25 cellular contexts compared by ENCODE assay signal in genomic region chr5:176397736-176398420, GRCh38. TPM values are rescaled to one million over a fixed set of nuclear protein-coding genes. Genes with fewer than 3 reads are reported as not detected.
A peak's percentile ranks its signal among the peaks of the same experiment; 100 is the strongest.
DNase-seq lines count a peak whose midpoint lies in the region; ATAC-seq, FAIRE-seq and TF ChIP-seq lines count a peak whose summit lies in the region.
"Had no signal": no experiment of that assay in that cellular context is flagged by ENCODE, and none has a peak within 500 bp of the region (broad histone marks: within the 10 kb centered on the region; RNA-seq: fewer than 3 reads in every experiment).

No MANE protein-coding gene starts in this region.

- peaks cover 2% of the 10 kb centered on the region in 2 experiments; a peak in 1 of 5 replicates for H3K36me3 ChIP-seq in HepG2 (replicated peaks in 1 of 2; ENCODE audit: control insufficient read depth in 1 of 2, insufficient read depth in 2 of 2, low read length in 2 of 2)
- peaks cover 0 to under 1% (median 0%) of the 10 kb centered on the region in 4 donors for H3K36me3 ChIP-seq in right lobe of liver
- H3K36me3 ChIP-seq in endodermal cell (ENCODE audit: control insufficient read depth, insufficient read depth, low read length) = peaks cover 24% of the 10 kb centered on the region
- H3K36me3 ChIP-seq in neural progenitor cell = no peaks in the 10 kb centered on the region

- TF ChIP-seq EP300 in HepG2 (IDR thresholded peaks at IDR 0.05; ENCODE audit: low read depth in 2 of 2, low read length in 2 of 2) (no peak), HepG2 (CRISPR knock-in tag; IDR thresholded peaks at IDR 0.05; ENCODE audit: borderline replicate concordance) (no peak)

- intact Hi-C loops in HepG2 (cut with micrococcal nuclease; ENCODE audit: unreplicated experiment) (no loop called here), right lobe of liver (cut with DNase I) (no loop called here)

- TF ChIP-seq RAD21 in HepG2 (CRISPR knock-in tag; IDR thresholded peaks at IDR 0.05) = no peak

- POLR2A ChIA-PET in HepG2 (lab: Yijun Ruan, JAX) = no interaction called here

- H3K4me2 ChIP-seq in HepG2 (ENCODE audit: low read depth, low read length) = no peak overlapping the region
- no peak overlapping the region for H3K4me2 ChIP-seq in neural progenitor cell
- H3K4me2 ChIP-seq: BLaER1, SK-N-SH had no signal

- H2AFZ ChIP-seq in HepG2 (ENCODE audit: low read length) = no peak overlapping the region
- no peak overlapping the region for H2AFZ ChIP-seq in neural progenitor cell (replicated peaks)

- no peaks in the 10 kb centered on the region for H4K20me1 ChIP-seq in HepG2 (ENCODE audit: insufficient read depth, low read length)
- H4K20me1 ChIP-seq in neural progenitor cell (ENCODE audit: low read depth) = no peaks in the 10 kb centered on the region
- H4K20me1 ChIP-seq: BLaER1 had no signal

- in situ Hi-C loops in HepG2 (cut with HindIII; ENCODE audit: extremely low pct_ligation_motif_present, low pct_unique_long_range_greater_than_20kb) = no loop called here

- H3K27ac ChIP-seq in HepG2 (ENCODE audit: extremely low read length, insufficient read depth, low read length) (no peak overlapping the region), right lobe of liver (no peak overlapping the region), endodermal cell (ENCODE audit: low read depth, low read length) (no peak overlapping the region), neural progenitor cell (no peak overlapping the region)
- H3K27ac ChIP-seq: BLaER1 had no signal

- FAIRE-seq in HepG2 (lab: Jason Lieb, UNC) = no peak
- FAIRE-seq: GM18507, H54, RCC 7860 had no signal

- H3K27me3 ChIP-seq in HepG2 (ENCODE audit: control insufficient read depth in 1 of 2, insufficient read depth in 2 of 2, low read length in 2 of 2) = no peaks in the 10 kb centered on the region
- no peaks in the 10 kb centered on the region for H3K27me3 ChIP-seq in right lobe of liver
- no peaks in the 10 kb centered on the region for H3K27me3 ChIP-seq in endodermal cell (ENCODE audit: control insufficient read depth, insufficient read depth, low read length, poor library complexity, severe bottlenecking)
- no peaks in the 10 kb centered on the region for H3K27me3 ChIP-seq in neural progenitor cell
- H3K27me3 ChIP-seq: BLaER1 had no signal

- peaks cover 7% of the 10 kb centered on the region for H3K4me1 ChIP-seq in HepG2 (ENCODE audit: insufficient read depth, low read length)
- no peaks in the 10 kb centered on the region for H3K4me1 ChIP-seq in right lobe of liver
- no peaks in the 10 kb centered on the region for H3K4me1 ChIP-seq in endodermal cell (ENCODE audit: control insufficient read depth, insufficient read depth, low read length)
- H3K4me1 ChIP-seq in neural progenitor cell = no peaks in the 10 kb centered on the region
- H3K4me1 ChIP-seq: BLaER1 had no signal

- TF ChIP-seq CTCF in HepG2 (CRISPR knock-in tag; IDR thresholded peaks at IDR 0.05) (no peak), right lobe of liver (IDR thresholded peaks at IDR 0.05) (no peak), endodermal cell (conservative IDR thresholded peaks at IDR 0.05) (no peak), neural progenitor cell (IDR thresholded peaks at IDR 0.05) (no peak), type B pancreatic cell (conservative IDR thresholded peaks at IDR 0.05) (no peak)

- 98% methylated on average over 18 of the region's 18 CpGs for WGBS in HepG2 (ENCODE audit: low lambda C conversion rate)
- WGBS in right lobe of liver (ENCODE audit: insufficient coverage, low coverage, low lambda C conversion rate, missing lambda C conversion rate) = 94% methylated on average over 7 of the region's 18 CpGs
- 92% methylated on average over 10 to 18 of the region's 18 CpGs for WGBS in endodermal cell (ENCODE audit: insufficient coverage in 1 of 2, insufficient read length in 1 of 2), 2 experiments

- no peaks in the 10 kb centered on the region for H3K4me1 Mint-ChIP-seq in endodermal cell
- H3K4me1 Mint-ChIP-seq in neural progenitor cell = peaks cover 2% of the 10 kb centered on the region
- H3K4me1 Mint-ChIP-seq in type B pancreatic cell (ENCODE audit: unreplicated experiment) = peaks cover 31% of the 10 kb centered on the region

- TF ChIP-seq POLR2A in HepG2 (IDR thresholded peaks at IDR 0.05; ENCODE audit: insufficient read depth in 1 of 2, low read depth in 2 of 2, low read length in 2 of 2) = no peak
- no peak for TF ChIP-seq POLR2A in right lobe of liver (IDR thresholded peaks at IDR 0.05)

- H3K36me3 Mint-ChIP-seq in endodermal cell (ENCODE audit: low read depth) (peaks cover 14% of the 10 kb centered on the region), neural progenitor cell (no peaks in the 10 kb centered on the region), type B pancreatic cell (peaks cover 12% of the 10 kb centered on the region)

- ATAC-seq in HepG2 (no peak), right lobe of liver (no peak), left lobe of liver (no peak)

- H3F3A ChIP-seq in neural progenitor cell (ENCODE audit: low read depth) = no peaks in the 10 kb centered on the region

- H3K4me3 Mint-ChIP-seq in endodermal cell = no peak overlapping the region
- peak overlapping the region; percentile 58 for H3K4me3 Mint-ChIP-seq in neural progenitor cell
- H3K4me3 Mint-ChIP-seq in type B pancreatic cell = no peak overlapping the region

- DNase-seq in HepG2 (ENCODE audit: low spot score) (no peak), right lobe of liver (no peak), endodermal cell (peak; percentile 38), neural progenitor cell (ENCODE audit: low spot score) (no peak), type B pancreatic cell (ENCODE audit: extremely low spot score, unreplicated experiment) (no peak), AML-193 (lab: John Stamatoyannopoulos, UW) (no peak), retina (no peak), left lobe of liver (ENCODE audit: low spot score) (no peak)
- DNase-seq: Calu3, DMS153, KBM-7, MV-4-11, NCI-H1105, NCI-H1436 treated with DMSO at 0.1 percent for 48 hours, NCI-H187 treated with DMSO at 0.1 percent for 48 hours, NCI-H2171 treated with DMSO at 0.1 percent for 48 hours, NCI-H345, NCI-H510A treated with DMSO at 0.1 percent for 48 hours, NCI-H748 treated with DMSO at 0.1 percent for 48 hours, SK-N-SH had no signal

- H3K9me3 ChIP-seq in HepG2 (ENCODE audit: low read length) (no peaks in the 10 kb centered on the region), right lobe of liver (no peaks in the 10 kb centered on the region), endodermal cell (ENCODE audit: control insufficient read depth, low read length) (no peaks in the 10 kb centered on the region), neural progenitor cell (ENCODE audit: low read depth) (no peaks in the 10 kb centered on the region)
- H3K9me3 ChIP-seq: BLaER1, SK-N-SH had no signal

- no TSS peak for BruUV-seq in HepG2 (replicated peaks; lab: Mats Ljungman, UMichigan)

- H3K27ac Mint-ChIP-seq in endodermal cell (no peak overlapping the region), neural progenitor cell (peak overlapping the region; percentile 72), type B pancreatic cell (peak overlapping the region; percentile 72)

- H3K9me3 Mint-ChIP-seq in endodermal cell (no peaks in the 10 kb centered on the region), neural progenitor cell (no peaks in the 10 kb centered on the region), type B pancreatic cell (no peaks in the 10 kb centered on the region)

- H3K79me2 ChIP-seq in HepG2 (ENCODE audit: insufficient read depth, low read length) (no peaks in the 10 kb centered on the region), neural progenitor cell (ENCODE audit: low read depth) (no peaks in the 10 kb centered on the region)

- no peak overlapping the region for H3K4me3 ChIP-seq in HepG2 (replicated peaks in 1 of 3; ENCODE audit: insufficient read depth in 1 of 3, low read depth in 2 of 3, low read length in 3 of 3)
- H3K4me3 ChIP-seq in right lobe of liver = no peak overlapping the region
- no peak overlapping the region for H3K4me3 ChIP-seq in endodermal cell (ENCODE audit: low read length)
- no peak overlapping the region for H3K4me3 ChIP-seq in neural progenitor cell
- H3K4me3 ChIP-seq: BLaER1 had no signal

- H3K27me3 Mint-ChIP-seq in endodermal cell (ENCODE audit: insufficient read depth) (no peaks in the 10 kb centered on the region), neural progenitor cell (ENCODE audit: insufficient read depth, low read depth) (peaks cover 5% of the 10 kb centered on the region), type B pancreatic cell (no peaks in the 10 kb centered on the region)

- CTCF ChIA-PET in HepG2 (lab: Yijun Ruan, JAX; ENCODE audit: low intra/inter-chr PET ratio, low total read pairs) = no interaction called here

- no peak overlapping the region for H3K9ac ChIP-seq in HepG2 (ENCODE audit: insufficient read depth, low read depth, low read length)
- H3K9ac ChIP-seq in endodermal cell (ENCODE audit: extremely low read depth, low read length, poor library complexity, severe bottlenecking) = no peak overlapping the region
- no peak overlapping the region for H3K9ac ChIP-seq in neural progenitor cell
- H3K9ac ChIP-seq: BLaER1, SK-N-SH had no signal

RNA-seq across cellular contexts. Expression of gene HIGD2A, which starts 9.3 kb away (rescaled TPM):
- 89.2 and 95.7 TPM in 2 replicates for total RNA-seq in HepG2 (2016; rRNA removed; fragmentation: Illumina TruSeq; extraction: Trizol)
- 64.5 and 65.6 TPM in 2 replicates for total RNA-seq in HepG2 (2016; cell fraction: cytosol; rRNA removed; fragmentation: Illumina TruSeq; extraction: Trizol; ENCODE audit: low read depth)
- total RNA-seq in HepG2 (2016; cell fraction: insoluble cytoplasmic fraction; rRNA removed; fragmentation: Illumina TruSeq; extraction: Trizol) = 87.9 and 107 TPM in 2 replicates
- 112 and 135 TPM in 2 replicates for total RNA-seq in HepG2 (2016; cell fraction: membrane; rRNA removed; fragmentation: Illumina TruSeq; extraction: Trizol)
- total RNA-seq in HepG2 (2016; cell fraction: nucleus; rRNA removed; fragmentation: Illumina TruSeq; extraction: Trizol) = 38.9 and 40.5 TPM in 2 replicates
- 146 TPM in 2 replicates for polyA plus RNA-seq in HepG2 (2011; rRNA removed)
- polyA plus RNA-seq in HepG2 (2011; cell fraction: cytosol; rRNA removed) = 171 and 302 TPM in 2 replicates
- polyA plus RNA-seq in HepG2 (2011; cell fraction: nucleus; rRNA removed) = 77.0 and 77.1 TPM in 2 replicates
- polyA plus RNA-seq in HepG2 (2012) = 133 and 141 TPM in 2 replicates
- polyA plus RNA-seq in HepG2 (2016; cell fraction: cytosol; fragmentation: Illumina TruSeq; extraction: Trizol; ENCODE audit: low read depth) = 151 and 159 TPM in 2 replicates
- 220 and 222 TPM in 2 replicates for polyA plus RNA-seq in HepG2 (2016; cell fraction: insoluble cytoplasmic fraction; fragmentation: Illumina TruSeq; extraction: Trizol; ENCODE audit: low read depth)
- 239 and 256 TPM in 2 replicates for polyA plus RNA-seq in HepG2 (2016; cell fraction: membrane; fragmentation: Illumina TruSeq; extraction: Trizol; ENCODE audit: low read depth)
- 118 and 123 TPM in 2 replicates for polyA plus RNA-seq in HepG2 (2016; cell fraction: nucleus; fragmentation: Illumina TruSeq; extraction: Trizol; ENCODE audit: insufficient read depth, low read depth)
- 148 and 164 TPM in 2 replicates for polyA minus RNA-seq in HepG2 (2011; rRNA and poly(A)+ RNA removed; ENCODE audit: low replicate concordance)
- 70.4 and 91.9 TPM in 2 replicates for polyA minus RNA-seq in HepG2 (2011; cell fraction: cytosol; rRNA and poly(A)+ RNA removed)
- 33.3 and 40.7 TPM in 2 replicates for polyA minus RNA-seq in HepG2 (2011; cell fraction: nucleus; rRNA and poly(A)+ RNA removed)
- 100 to 1,000 TPM in 2 of 6 experiments, 10 to 100 TPM in 4; 39.0 to 107 (median 56.5) TPM for total RNA-seq in right lobe of liver
- 100 to 1,000 TPM; 101 to 102 TPM for total RNA-seq in endodermal cell
- polyA plus RNA-seq in endodermal cell (2013, experiment 1 of 2) = 139 TPM
- polyA plus RNA-seq in endodermal cell (2013, experiment 2 of 2) = 127 TPM
- total RNA-seq in neural progenitor cell (ENCODE audit: low replicate concordance) = 40.1 and 65.6 TPM in 2 replicates
- 88.3 and 118 TPM in 2 replicates for total RNA-seq in type B pancreatic cell (ENCODE audit: low replicate concordance)
- 49.2 TPM for total RNA-seq in left lobe of liver

RNA-seq across cellular contexts. Expression of gene NOP16, which starts 9.5 kb away (rescaled TPM):
- total RNA-seq in HepG2 (2016; rRNA removed; fragmentation: Illumina TruSeq; extraction: Trizol) = 48.4 and 58.4 TPM in 2 replicates
- 19.8 and 25.4 TPM in 2 replicates for total RNA-seq in HepG2 (2016; cell fraction: cytosol; rRNA removed; fragmentation: Illumina TruSeq; extraction: Trizol; ENCODE audit: low read depth)
- total RNA-seq in HepG2 (2016; cell fraction: insoluble cytoplasmic fraction; rRNA removed; fragmentation: Illumina TruSeq; extraction: Trizol) = 51.5 and 62.4 TPM in 2 replicates
- 31.1 and 36.0 TPM in 2 replicates for total RNA-seq in HepG2 (2016; cell fraction: membrane; rRNA removed; fragmentation: Illumina TruSeq; extraction: Trizol)
- 38.3 and 50.4 TPM in 2 replicates for total RNA-seq in HepG2 (2016; cell fraction: nucleus; rRNA removed; fragmentation: Illumina TruSeq; extraction: Trizol)
- 43.3 and 45.9 TPM in 2 replicates for polyA plus RNA-seq in HepG2 (2011; rRNA removed)
- polyA plus RNA-seq in HepG2 (2011; cell fraction: cytosol; rRNA removed) = 43.5 and 48.0 TPM in 2 replicates
- 49.8 and 55.0 TPM in 2 replicates for polyA plus RNA-seq in HepG2 (2011; cell fraction: nucleus; rRNA removed)
- polyA plus RNA-seq in HepG2 (2012) = 36.0 and 45.5 TPM in 2 replicates
- 20.0 and 21.6 TPM in 2 replicates for polyA plus RNA-seq in HepG2 (2016; cell fraction: cytosol; fragmentation: Illumina TruSeq; extraction: Trizol; ENCODE audit: low read depth)
- 99.0 and 104 TPM in 2 replicates for polyA plus RNA-seq in HepG2 (2016; cell fraction: insoluble cytoplasmic fraction; fragmentation: Illumina TruSeq; extraction: Trizol; ENCODE audit: low read depth)
- polyA plus RNA-seq in HepG2 (2016; cell fraction: membrane; fragmentation: Illumina TruSeq; extraction: Trizol; ENCODE audit: low read depth) = 29.9 and 32.3 TPM in 2 replicates
- 76.6 and 84.9 TPM in 2 replicates for polyA plus RNA-seq in HepG2 (2016; cell fraction: nucleus; fragmentation: Illumina TruSeq; extraction: Trizol; ENCODE audit: insufficient read depth, low read depth)
- polyA minus RNA-seq in HepG2 (2011; rRNA and poly(A)+ RNA removed; ENCODE audit: low replicate concordance) = 16.4 and 48.3 TPM in 2 replicates
- polyA minus RNA-seq in HepG2 (2011; cell fraction: cytosol; rRNA and poly(A)+ RNA removed) = 10.2 and 15.5 TPM in 2 replicates
- polyA minus RNA-seq in HepG2 (2011; cell fraction: nucleus; rRNA and poly(A)+ RNA removed) = 37.8 and 42.2 TPM in 2 replicates
- total RNA-seq in right lobe of liver = 10 to 100 TPM; 12.8 to 19.6 (median 17.2) TPM
- total RNA-seq in endodermal cell = 10 to 100 TPM; 18.6 to 31.3 TPM
- polyA plus RNA-seq in endodermal cell (2013, experiment 1 of 2) = 19.3 TPM
- 19.2 TPM for polyA plus RNA-seq in endodermal cell (2013, experiment 2 of 2)
- 10.3 and 14.5 TPM in 2 replicates for total RNA-seq in neural progenitor cell (ENCODE audit: low replicate concordance)
- total RNA-seq in type B pancreatic cell (ENCODE audit: low replicate concordance) = 42.5 and 44.7 TPM in 2 replicates
- total RNA-seq in left lobe of liver = 12.0 TPM

RNA-seq across cellular contexts. Expression of gene CLTB, which starts 18.5 kb away (rescaled TPM):
- total RNA-seq in HepG2 (2016; rRNA removed; fragmentation: Illumina TruSeq; extraction: Trizol) (30.7 and 33.8 TPM in 2 replicates), right lobe of liver (10 to 100 TPM; 28.6 to 73.0 (median 31.3) TPM), endodermal cell (10 to 100 TPM; 40.9 to 49.7 TPM), neural progenitor cell (ENCODE audit: low replicate concordance) (12.6 and 29.2 TPM in 2 replicates), type B pancreatic cell (ENCODE audit: low replicate concordance) (38.1 and 71.3 TPM in 2 replicates), left lobe of liver (37.3 TPM)
- 29.6 and 37.0 TPM in 2 replicates for total RNA-seq in HepG2 (2016; cell fraction: cytosol; rRNA removed; fragmentation: Illumina TruSeq; extraction: Trizol; ENCODE audit: low read depth)
- 31.5 and 34.4 TPM in 2 replicates for total RNA-seq in HepG2 (2016; cell fraction: insoluble cytoplasmic fraction; rRNA removed; fragmentation: Illumina TruSeq; extraction: Trizol)
- 33.2 and 41.2 TPM in 2 replicates for total RNA-seq in HepG2 (2016; cell fraction: membrane; rRNA removed; fragmentation: Illumina TruSeq; extraction: Trizol)
- 15.1 and 15.7 TPM in 2 replicates for total RNA-seq in HepG2 (2016; cell fraction: nucleus; rRNA removed; fragmentation: Illumina TruSeq; extraction: Trizol)
- 23.3 and 24.8 TPM in 2 replicates for polyA plus RNA-seq in HepG2 (2011; rRNA removed)
- polyA plus RNA-seq in HepG2 (2011; cell fraction: cytosol; rRNA removed) = 27.1 and 35.6 TPM in 2 replicates
- 29.2 and 30.5 TPM in 2 replicates for polyA plus RNA-seq in HepG2 (2011; cell fraction: nucleus; rRNA removed)
- polyA plus RNA-seq in HepG2 (2012) = 14.8 and 24.0 TPM in 2 replicates
- 31.8 and 36.4 TPM in 2 replicates for polyA plus RNA-seq in HepG2 (2016; cell fraction: cytosol; fragmentation: Illumina TruSeq; extraction: Trizol; ENCODE audit: low read depth)
- 30.6 and 31.4 TPM in 2 replicates for polyA plus RNA-seq in HepG2 (2016; cell fraction: insoluble cytoplasmic fraction; fragmentation: Illumina TruSeq; extraction: Trizol; ENCODE audit: low read depth)
- polyA plus RNA-seq in HepG2 (2016; cell fraction: membrane; fragmentation: Illumina TruSeq; extraction: Trizol; ENCODE audit: low read depth) = 32.7 and 36.2 TPM in 2 replicates
- 28.4 and 29.1 TPM in 2 replicates for polyA plus RNA-seq in HepG2 (2016; cell fraction: nucleus; fragmentation: Illumina TruSeq; extraction: Trizol; ENCODE audit: insufficient read depth, low read depth)
- polyA minus RNA-seq in HepG2 (2011; rRNA and poly(A)+ RNA removed; ENCODE audit: low replicate concordance) = 13.8 and 44.3 TPM in 2 replicates
- 9.0 and 12.0 TPM in 2 replicates for polyA minus RNA-seq in HepG2 (2011; cell fraction: cytosol; rRNA and poly(A)+ RNA removed)
- 7.7 and 8.2 TPM in 2 replicates for polyA minus RNA-seq in HepG2 (2011; cell fraction: nucleus; rRNA and poly(A)+ RNA removed)
- polyA plus RNA-seq in endodermal cell (2013, experiment 1 of 2) = 32.9 TPM
- polyA plus RNA-seq in endodermal cell (2013, experiment 2 of 2) = 36.2 TPM

RNA-seq across cellular contexts. Expression of gene ARL10, which starts 32.6 kb away (rescaled TPM):
- total RNA-seq in HepG2 (2016; rRNA removed; fragmentation: Illumina TruSeq; extraction: Trizol) = 0.01 and 0.18 TPM in 2 replicates
- total RNA-seq in HepG2 (2016; cell fraction: cytosol; rRNA removed; fragmentation: Illumina TruSeq; extraction: Trizol; ENCODE audit: low read depth) = 1.1 TPM in 1 of 2 replicates, not detected in the other
- total RNA-seq in HepG2 (2016; cell fraction: insoluble cytoplasmic fraction; rRNA removed; fragmentation: Illumina TruSeq; extraction: Trizol) = 0.45 TPM in 1 of 2 replicates, not detected in the other
- 0.93 and 0.96 TPM in 2 replicates for total RNA-seq in HepG2 (2016; cell fraction: membrane; rRNA removed; fragmentation: Illumina TruSeq; extraction: Trizol)
- total RNA-seq in HepG2 (2016; cell fraction: nucleus; rRNA removed; fragmentation: Illumina TruSeq; extraction: Trizol) = 0.53 TPM in 1 of 2 replicates, not detected in the other
- 0.22 and 0.50 TPM in 2 replicates for polyA plus RNA-seq in HepG2 (2011; rRNA removed)
- polyA plus RNA-seq in HepG2 (2011; cell fraction: cytosol; rRNA removed) = under 0.01 and 0.01 TPM in 2 replicates
- 0.02 and 0.03 TPM in 2 replicates for polyA plus RNA-seq in HepG2 (2011; cell fraction: nucleus; rRNA removed)
- 0.05 and 0.07 TPM in 2 replicates for polyA plus RNA-seq in HepG2 (2012)
- polyA plus RNA-seq in HepG2 (2016; cell fraction: cytosol; fragmentation: Illumina TruSeq; extraction: Trizol; ENCODE audit: low read depth) = 0.51 and 1.6 TPM in 2 replicates
- polyA plus RNA-seq in HepG2 (2016; cell fraction: insoluble cytoplasmic fraction; fragmentation: Illumina TruSeq; extraction: Trizol; ENCODE audit: low read depth) = not detected in 2 replicates
- 1.5 TPM in 1 of 2 replicates, not detected in the other for polyA plus RNA-seq in HepG2 (2016; cell fraction: membrane; fragmentation: Illumina TruSeq; extraction: Trizol; ENCODE audit: low read depth)
- 0.05 TPM in 1 of 2 replicates, not detected in the other for polyA plus RNA-seq in HepG2 (2016; cell fraction: nucleus; fragmentation: Illumina TruSeq; extraction: Trizol; ENCODE audit: insufficient read depth, low read depth)
- 0.02 and 0.22 TPM in 2 replicates for polyA minus RNA-seq in HepG2 (2011; rRNA and poly(A)+ RNA removed; ENCODE audit: low replicate concordance)
- polyA minus RNA-seq in HepG2 (2011; cell fraction: cytosol; rRNA and poly(A)+ RNA removed) = 0.79 TPM in 1 of 2 replicates, not detected in the other
- under 0.01 TPM in 2 replicates for polyA minus RNA-seq in HepG2 (2011; cell fraction: nucleus; rRNA and poly(A)+ RNA removed)
- 1 to 10 TPM in 5 of 6 experiments, under 1 TPM in 1; 0.93 to 2.4 (median 1.1) TPM for total RNA-seq in right lobe of liver
- 10 to 100 TPM; 10.2 to 11.4 TPM for total RNA-seq in endodermal cell
- 12.2 TPM for polyA plus RNA-seq in endodermal cell (2013, experiment 1 of 2)
- 12.5 TPM for polyA plus RNA-seq in endodermal cell (2013, experiment 2 of 2)
- 9.1 and 16.6 TPM in 2 replicates for total RNA-seq in neural progenitor cell (ENCODE audit: low replicate concordance)
- total RNA-seq in type B pancreatic cell (ENCODE audit: low replicate concordance) = 12.4 and 23.4 TPM in 2 replicates
- total RNA-seq in left lobe of liver = 1.8 TPM
- total RNA-seq: A172 had no signal

RNA-seq across cellular contexts. Expression of gene KIAA1191, which starts 36.3 kb away (rescaled TPM):
- total RNA-seq in HepG2 (2016; rRNA removed; fragmentation: Illumina TruSeq; extraction: Trizol) (63.6 and 81.6 TPM in 2 replicates), right lobe of liver (10 to 100 TPM; 49.7 to 65.0 (median 57.6) TPM), endodermal cell (100 to 1,000 TPM; 135 to 172 TPM), neural progenitor cell (ENCODE audit: low replicate concordance) (116 and 126 TPM in 2 replicates), type B pancreatic cell (ENCODE audit: low replicate concordance) (82.0 and 88.0 TPM in 2 replicates), left lobe of liver (51.9 TPM)
- total RNA-seq in HepG2 (2016; cell fraction: cytosol; rRNA removed; fragmentation: Illumina TruSeq; extraction: Trizol; ENCODE audit: low read depth) = 31.6 and 37.8 TPM in 2 replicates
- total RNA-seq in HepG2 (2016; cell fraction: insoluble cytoplasmic fraction; rRNA removed; fragmentation: Illumina TruSeq; extraction: Trizol) = 65.9 and 72.9 TPM in 2 replicates
- 115 and 123 TPM in 2 replicates for total RNA-seq in HepG2 (2016; cell fraction: membrane; rRNA removed; fragmentation: Illumina TruSeq; extraction: Trizol)
- 36.2 and 40.9 TPM in 2 replicates for total RNA-seq in HepG2 (2016; cell fraction: nucleus; rRNA removed; fragmentation: Illumina TruSeq; extraction: Trizol)
- polyA plus RNA-seq in HepG2 (2011; rRNA removed) = 103 and 115 TPM in 2 replicates
- 101 and 112 TPM in 2 replicates for polyA plus RNA-seq in HepG2 (2011; cell fraction: cytosol; rRNA removed)
- 49.0 and 59.8 TPM in 2 replicates for polyA plus RNA-seq in HepG2 (2011; cell fraction: nucleus; rRNA removed)
- polyA plus RNA-seq in HepG2 (2012) = 74.1 and 79.3 TPM in 2 replicates
- polyA plus RNA-seq in HepG2 (2016; cell fraction: cytosol; fragmentation: Illumina TruSeq; extraction: Trizol; ENCODE audit: low read depth) = 37.9 and 44.6 TPM in 2 replicates
- polyA plus RNA-seq in HepG2 (2016; cell fraction: insoluble cytoplasmic fraction; fragmentation: Illumina TruSeq; extraction: Trizol; ENCODE audit: low read depth) = 95.8 and 106 TPM in 2 replicates
- polyA plus RNA-seq in HepG2 (2016; cell fraction: membrane; fragmentation: Illumina TruSeq; extraction: Trizol; ENCODE audit: low read depth) = 126 and 130 TPM in 2 replicates
- polyA plus RNA-seq in HepG2 (2016; cell fraction: nucleus; fragmentation: Illumina TruSeq; extraction: Trizol; ENCODE audit: insufficient read depth, low read depth) = 74.2 and 82.1 TPM in 2 replicates
- 90.9 and 162 TPM in 2 replicates for polyA minus RNA-seq in HepG2 (2011; rRNA and poly(A)+ RNA removed; ENCODE audit: low replicate concordance)
- 54.6 and 59.7 TPM in 2 replicates for polyA minus RNA-seq in HepG2 (2011; cell fraction: cytosol; rRNA and poly(A)+ RNA removed)
- polyA minus RNA-seq in HepG2 (2011; cell fraction: nucleus; rRNA and poly(A)+ RNA removed) = 37.3 and 54.8 TPM in 2 replicates
- polyA plus RNA-seq in endodermal cell (2013, experiment 1 of 2) = 137 TPM
- 140 TPM for polyA plus RNA-seq in endodermal cell (2013, experiment 2 of 2)
